In the genomic region with DNA sequence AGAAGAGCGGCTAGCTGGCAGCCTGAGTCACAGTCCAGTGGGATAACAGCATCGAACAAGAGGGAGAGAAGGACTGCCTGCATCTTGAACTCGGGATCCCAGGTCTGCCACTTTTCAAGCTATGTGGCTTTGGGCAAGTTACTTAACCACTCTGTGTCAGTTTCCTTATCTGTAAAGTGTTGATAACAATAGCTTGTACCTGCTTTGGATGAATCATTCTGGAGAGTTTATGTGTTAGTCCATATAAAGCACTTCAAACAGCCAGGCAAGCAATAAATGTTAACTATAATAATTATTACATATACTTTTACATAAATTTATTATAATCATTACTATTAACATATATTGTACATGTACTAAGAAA, we compare ENCODE assay signal across 34 cellular contexts. TPM values are rescaled to one million over a fixed set of nuclear protein-coding genes. Genes with fewer than 3 reads are reported as not detected.
DNase-seq lines count a peak whose midpoint lies in the region; ATAC-seq, FAIRE-seq and TF ChIP-seq lines count a peak whose summit lies in the region.
"Had no signal": no experiment of that assay in that cellular context is flagged by ENCODE, and none has a peak within 500 bp of the region (broad histone marks: within the 10 kb centered on the region; RNA-seq: fewer than 3 reads in every experiment).

No MANE protein-coding gene starts in this region.

- CTCF ChIA-PET in HepG2 (lab: Yijun Ruan, JAX; ENCODE audit: low intra/inter-chr PET ratio, low total read pairs), result no interaction called here

- no peak for DNase-seq in right lobe of liver
- DNase-seq in HepG2 (ENCODE audit: low spot score), result no peak
- no peak for DNase-seq in neuronal stem cell (ENCODE audit: low spot score)
- no peak for DNase-seq in transverse colon
- DNase-seq in activated naive CD4-positive, alpha-beta T cell treated with anti-CD3 and anti-CD28 coated beads, Interleukin-2, amount 50 U/mL, for 72 hours (ENCODE audit: low spot score in 2 of 2), result no peak
- no peak for DNase-seq in vagina (ENCODE audit: extremely low spot score in 2 of 2)
- DNase-seq: activated CD4-positive, alpha-beta memory T cell treated with anti-CD3 and anti-CD28 coated beads for 36 hours; activated naive CD4-positive, alpha-beta T cell treated with anti-CD3 and anti-CD28 coated beads for 36 hours; BE2C; CD8-positive, alpha-beta memory T cell; DMS 273 treated with DMSO at 0.1 percent for 48 hours; foreskin melanocyte; kidney glomerular epithelial cell; mucosa of descending colon; NCI-H1092 treated with DMSO at 0.1 percent for 48 hours; NCI-H187; NCI-H2171 treated with DMSO at 0.1 percent for 48 hours; NCI-H524 treated with DMSO at 0.1 percent for 48 hours; ovary; retina; stimulated activated CD4-positive, alpha-beta T cell treated with anti-CD3 and anti-CD28 coated beads, Interleukin-2, amount 100 ng/mL, for 48 hours; stomach; T-helper 17 cell had no signal

- TF ChIP-seq RAD21 in HepG2 (CRISPR knock-in tag; IDR thresholded peaks at IDR 0.05), result no peak

- intact Hi-C loops in right lobe of liver (cut with DNase I), result no loop called here
- intact Hi-C loops in HepG2 (cut with micrococcal nuclease; ENCODE audit: unreplicated experiment), result loop anchor here (5.0 kb wide), 1 partner anchor 54 kb away; no protein-coding TSS in a partner anchor
- intact Hi-C loops in dendritic cell treated with granulocyte-macrophage colony-stimulating factor and Interleukin-4, amounts not matched to agents 40 ng/mL and 50 ng/mL, for 4 days (cut with micrococcal nuclease), result no loop called here
- intact Hi-C loops in transverse colon (cut with DNase I; ENCODE audit: low total_unique reads), result no loop called here
- intact Hi-C loops in vagina (cut with DNase I), result no loop called here

- no peak overlapping the region for H2BK12ac ChIP-seq in neuronal stem cell (ENCODE audit: low read length)

- no peak overlapping the region for H3K23ac ChIP-seq in neuronal stem cell (ENCODE audit: low read depth, low read length, poor library complexity)

- BruUV-seq in HepG2 (replicated peaks; lab: Mats Ljungman, UMichigan), result no TSS peak

- H3K36me3 Mint-ChIP-seq in dendritic cell treated with granulocyte-macrophage colony-stimulating factor and Interleukin-4, amounts not matched to agents 40 ng/mL and 50 ng/mL, for 4 days (ENCODE audit: low read depth), result peaks cover 66% of the 10 kb centered on the region
- H3K36me3 Mint-ChIP-seq in activated naive CD4-positive, alpha-beta T cell treated with anti-CD3 and anti-CD28 coated beads, Interleukin-2, amount 50 U/mL, for 72 hours, result peaks cover 0 to 4% of the 10 kb centered on the region in 2 donors
- H3K36me3 Mint-ChIP-seq: activated CD4-positive, alpha-beta memory T cell treated with anti-CD3 and anti-CD28 coated beads for 36 hours; CD8-positive, alpha-beta memory T cell; natural killer cell treated with Interleukin-12 subunit alpha and Interleukin-12 subunit beta and Interleukin-15 and Interleukin-18, amount 100 ng/mL, for 72 hours had no signal

- no peaks in the 10 kb centered on the region for H3K79me2 ChIP-seq in HepG2 (ENCODE audit: insufficient read depth, low read length)
- H3K79me2 ChIP-seq: hepatocyte had no signal

- H3K4me1 Mint-ChIP-seq in dendritic cell treated with granulocyte-macrophage colony-stimulating factor and Interleukin-4, amounts not matched to agents 40 ng/mL and 50 ng/mL, for 4 days (ENCODE audit: low read depth), result peaks cover 71% of the 10 kb centered on the region

- H3K4ac ChIP-seq in neuronal stem cell (ENCODE audit: low read length), result no peak overlapping the region

- H3K9ac ChIP-seq in HepG2 (ENCODE audit: insufficient read depth, low read depth, low read length) (no peak overlapping the region), neuronal stem cell (ENCODE audit: low read depth, low read length, poor library complexity) (no peak overlapping the region)

- H3K18ac ChIP-seq in neuronal stem cell (ENCODE audit: low read length), result no peak overlapping the region

- H3K79me1 ChIP-seq in neuronal stem cell (ENCODE audit: low read depth, low read length), result no peaks in the 10 kb centered on the region

- H2BK5ac ChIP-seq in neuronal stem cell (ENCODE audit: low read length), result no peak overlapping the region

- no peaks in the 10 kb centered on the region for H4K20me1 ChIP-seq in HepG2 (ENCODE audit: insufficient read depth, low read length)

- TF ChIP-seq POLR2A in right lobe of liver (IDR thresholded peaks at IDR 0.05) (no peak), HepG2 (IDR thresholded peaks at IDR 0.05; ENCODE audit: insufficient read depth in 1 of 2, low read depth in 2 of 2, low read length in 2 of 2) (no peak), transverse colon (IDR thresholded peaks at IDR 0.05) (no peak), vagina (IDR thresholded peaks at IDR 0.05) (no peak)

- peak overlapping the region; percentile 4 for H3K27ac Mint-ChIP-seq in dendritic cell treated with granulocyte-macrophage colony-stimulating factor and Interleukin-4, amounts not matched to agents 40 ng/mL and 50 ng/mL, for 4 days
- no peak overlapping the region for H3K27ac Mint-ChIP-seq in activated naive CD4-positive, alpha-beta T cell treated with anti-CD3 and anti-CD28 coated beads, Interleukin-2, amount 50 U/mL, for 72 hours
- H3K27ac Mint-ChIP-seq: activated CD4-positive, alpha-beta memory T cell treated with anti-CD3 and anti-CD28 coated beads for 36 hours; activated naive CD4-positive, alpha-beta T cell treated with anti-CD3 and anti-CD28 coated beads for 36 hours; T-helper 17 cell had no signal

- H3K4me2 ChIP-seq in HepG2 (ENCODE audit: low read depth, low read length) (no peak overlapping the region), neuronal stem cell (ENCODE audit: insufficient read depth, low read length, poor library complexity, severe bottlenecking) (no peak overlapping the region)
- H3K4me2 ChIP-seq: hepatocyte had no signal

- no peak overlapping the region for H2AK5ac ChIP-seq in neuronal stem cell (ENCODE audit: low read depth, low read length)

- H3K9me3 ChIP-seq in right lobe of liver, result no peaks in the 10 kb centered on the region
- no peaks in the 10 kb centered on the region for H3K9me3 ChIP-seq in HepG2 (ENCODE audit: low read length)
- no peaks in the 10 kb centered on the region for H3K9me3 ChIP-seq in neuronal stem cell (replicated peaks in 1 of 2; ENCODE audit: control insufficient read depth in 2 of 2, insufficient read depth in 1 of 2, low read depth in 1 of 2, low read length in 2 of 2)
- H3K9me3 ChIP-seq in transverse colon, result no peaks in the 10 kb centered on the region
- H3K9me3 ChIP-seq in vagina, result no peaks in the 10 kb centered on the region
- H3K9me3 ChIP-seq: adrenal gland, BE2C, mucosa of descending colon, ovary, stomach had no signal

- H3K4me3 ChIP-seq in right lobe of liver, result no peak overlapping the region
- no peak overlapping the region for H3K4me3 ChIP-seq in HepG2 (replicated peaks in 1 of 3; ENCODE audit: insufficient read depth in 1 of 3, low read depth in 2 of 3, low read length in 3 of 3)
- H3K4me3 ChIP-seq in neuronal stem cell (ENCODE audit: low read length in 2 of 2), result no peak overlapping the region
- H3K4me3 ChIP-seq in transverse colon, result no peak overlapping the region
- no peak overlapping the region for H3K4me3 ChIP-seq in vagina
- H3K4me3 ChIP-seq: adrenal gland, breast epithelium, coronary artery, hepatocyte, lung, mucosa of descending colon, ovary, stomach, tibial nerve had no signal

- H3K4me3 Mint-ChIP-seq in dendritic cell treated with granulocyte-macrophage colony-stimulating factor and Interleukin-4, amounts not matched to agents 40 ng/mL and 50 ng/mL, for 4 days, result no peak overlapping the region
- H3K4me3 Mint-ChIP-seq: activated CD4-positive, alpha-beta memory T cell treated with anti-CD3 and anti-CD28 coated beads for 36 hours; activated naive CD4-positive, alpha-beta T cell treated with anti-CD3 and anti-CD28 coated beads for 36 hours; CD8-positive, alpha-beta memory T cell; natural killer cell treated with Interleukin-12 subunit alpha and Interleukin-12 subunit beta and Interleukin-15 and Interleukin-18, amount 100 ng/mL, for 72 hours; T-helper 17 cell had no signal

- POLR2A ChIA-PET in HepG2 (lab: Yijun Ruan, JAX), result no interaction called here

- H3K36me3 ChIP-seq in right lobe of liver (no peaks in the 10 kb centered on the region), HepG2 (replicated peaks in 1 of 2; ENCODE audit: control insufficient read depth in 1 of 2, insufficient read depth in 2 of 2, low read length in 2 of 2) (no peaks in the 10 kb centered on the region), neuronal stem cell (replicated peaks in 1 of 2; ENCODE audit: control insufficient read depth in 2 of 2, insufficient read depth in 2 of 2, low read length in 2 of 2) (no peaks in the 10 kb centered on the region), transverse colon (no peaks in the 10 kb centered on the region), vagina (no peaks in the 10 kb centered on the region)
- H3K36me3 ChIP-seq: adrenal gland, BE2C, breast epithelium, ovary, stomach, tibial nerve had no signal

- no peaks in the 10 kb centered on the region for H3K27me3 ChIP-seq in right lobe of liver
- peaks cover 0 to 2% of the 10 kb centered on the region in 2 experiments; a peak in 2 of 5 replicates for H3K27me3 ChIP-seq in HepG2 (ENCODE audit: control insufficient read depth in 1 of 2, insufficient read depth in 2 of 2, low read length in 2 of 2)
- peaks cover 0 to 41% (median 16%) of the 10 kb centered on the region in 3 experiments for H3K27me3 ChIP-seq in neuronal stem cell (ENCODE audit: control insufficient read depth in 3 of 3, insufficient read depth in 3 of 3, low read depth in 1 of 3, low read length in 3 of 3)
- peaks cover 29% of the 10 kb centered on the region for H3K27me3 ChIP-seq in transverse colon
- no peaks in the 10 kb centered on the region for H3K27me3 ChIP-seq in vagina
- H3K27me3 ChIP-seq: BE2C, ovary had no signal

- H4K8ac ChIP-seq in neuronal stem cell (ENCODE audit: low read depth, low read length), result no peak overlapping the region

- H3K27me3 Mint-ChIP-seq in dendritic cell treated with granulocyte-macrophage colony-stimulating factor and Interleukin-4, amounts not matched to agents 40 ng/mL and 50 ng/mL, for 4 days, result peaks cover 13% of the 10 kb centered on the region

- WGBS in right lobe of liver (ENCODE audit: insufficient coverage, low coverage, low lambda C conversion rate, missing lambda C conversion rate), result 60% methylated on average over 1 of the region's 3 CpGs
- WGBS in HepG2 (ENCODE audit: low lambda C conversion rate), result 67% methylated on average over 3 of the region's 3 CpGs
- no CpG with 5 or more reads among the region's 3 CpGs for WGBS in neuronal stem cell (ENCODE audit: extremely low coverage in 2 of 2, insufficient read length in 2 of 2, insufficient replicate concordance in 1 of 2), 2 donors
- 74% methylated on average over 3 of the region's 3 CpGs; no CpG with 5 or more reads in 1 of the 2 donors for WGBS in transverse colon (ENCODE audit: low coverage in 1 of 2), 2 donors

- H3K27ac ChIP-seq in right lobe of liver (peak overlapping the region; percentile 48 to 75 (median 62)), HepG2 (ENCODE audit: extremely low read length, insufficient read depth, low read length) (no peak overlapping the region), neuronal stem cell (replicated peaks; ENCODE audit: low read length) (no peak overlapping the region), transverse colon (peak overlapping the region; percentile 27 to 76 (median 48)), vagina (no peak overlapping the region)
- H3K27ac ChIP-seq: adrenal gland, hepatocyte, ovary had no signal

- TF ChIP-seq EP300 in HepG2 (IDR thresholded peaks at IDR 0.05; ENCODE audit: low read depth in 2 of 2, low read length in 2 of 2), result no peak
- no peak for TF ChIP-seq EP300 in HepG2 (CRISPR knock-in tag; IDR thresholded peaks at IDR 0.05; ENCODE audit: borderline replicate concordance)
- TF ChIP-seq EP300 in transverse colon (IDR thresholded peaks at IDR 0.05; ENCODE audit: low read depth), result no peak

- ATAC-seq in right lobe of liver (no peak), HepG2 (no peak)
- no peak for ATAC-seq in activated naive CD4-positive, alpha-beta T cell treated with anti-CD3 and anti-CD28 coated beads, Interleukin-2, amount 50 U/mL, for 72 hours
- no peak for ATAC-seq in activated CD4-positive, CD25-positive, alpha-beta regulatory T cell treated with anti-CD3 and anti-CD28 coated beads, Interleukin-2, amount 50 U/mL, for 24 hours
- ATAC-seq: esophagus mucosa; mucosa of descending colon; natural killer cell treated with Interleukin-12 subunit alpha and Interleukin-12 subunit beta and Interleukin-15 and Interleukin-18, amount 100 ng/mL, for 72 hours; T-helper 17 cell had no signal

- no peak overlapping the region for H4K91ac ChIP-seq in neuronal stem cell (ENCODE audit: low read depth, low read length, poor library complexity)

- H3K4me1 ChIP-seq in right lobe of liver (peaks cover 0 to 76% (median 31%) of the 10 kb centered on the region in 4 donors), HepG2 (ENCODE audit: insufficient read depth, low read length) (peaks cover 44% of the 10 kb centered on the region), neuronal stem cell (ENCODE audit: control insufficient read depth in 2 of 2, insufficient read depth in 1 of 2, low read depth in 1 of 2, low read length in 2 of 2) (peaks cover 22 to 26% of the 10 kb centered on the region in 2 donors), transverse colon (peaks cover 8 to 46% (median 30%) of the 10 kb centered on the region in 4 donors), vagina (peaks cover 17% of the 10 kb centered on the region)
- H3K4me1 ChIP-seq: BE2C had no signal

- no peak for TF ChIP-seq CTCF in right lobe of liver (IDR thresholded peaks at IDR 0.05)
- TF ChIP-seq CTCF in HepG2 (CRISPR knock-in tag; IDR thresholded peaks at IDR 0.05), result no peak
- TF ChIP-seq CTCF in transverse colon (IDR thresholded peaks at IDR 0.05), result no peak
- TF ChIP-seq CTCF in vagina (IDR thresholded peaks at IDR 0.05), result no peak

- H2BK15ac ChIP-seq in neuronal stem cell (ENCODE audit: low read length), result no peak overlapping the region

- H3K14ac ChIP-seq in neuronal stem cell (ENCODE audit: low read length), result no peak overlapping the region

- peak overlapping the region; percentile 2 for H2BK120ac ChIP-seq in neuronal stem cell (ENCODE audit: low read depth, low read length)

- H2AFZ ChIP-seq in HepG2 (ENCODE audit: low read length), result no peak overlapping the region
- H2AFZ ChIP-seq in neuronal stem cell (ENCODE audit: low read length), result no peak overlapping the region
- H2AFZ ChIP-seq: hepatocyte had no signal

- H3K9me3 Mint-ChIP-seq in dendritic cell treated with granulocyte-macrophage colony-stimulating factor and Interleukin-4, amounts not matched to agents 40 ng/mL and 50 ng/mL, for 4 days, result no peaks in the 10 kb centered on the region
- H3K9me3 Mint-ChIP-seq in activated naive CD4-positive, alpha-beta T cell treated with anti-CD3 and anti-CD28 coated beads, Interleukin-2, amount 50 U/mL, for 72 hours, result no peaks in the 10 kb centered on the region
- H3K9me3 Mint-ChIP-seq: activated CD4-positive, alpha-beta memory T cell treated with anti-CD3 and anti-CD28 coated beads for 36 hours; activated naive CD4-positive, alpha-beta T cell treated with anti-CD3 and anti-CD28 coated beads for 36 hours; natural killer cell treated with Interleukin-12 subunit alpha and Interleukin-12 subunit beta and Interleukin-15 and Interleukin-18, amount 100 ng/mL, for 72 hours had no signal

- in situ Hi-C loops in HepG2 (cut with HindIII; ENCODE audit: extremely low pct_ligation_motif_present, low pct_unique_long_range_greater_than_20kb) (no loop called here), transverse colon (cut with MboI; ENCODE audit: low pct_ligation_motif_present in 1 of 4, low pct_unique_long_range_greater_than_20kb in 1 of 4, low sequenced_read_pairs in 3 of 4) (no loop called here)

- FAIRE-seq in HepG2 (lab: Jason Lieb, UNC), result no peak
- FAIRE-seq: TTC549 had no signal

RNA-seq across cellular contexts. Expression of a gene that starts 4.6 kb away (rescaled TPM):
- 10 to 100 TPM; 21.8 to 55.0 (median 32.9) TPM for total RNA-seq in right lobe of liver
- total RNA-seq in HepG2 (2016; rRNA removed; fragmentation: Illumina TruSeq; extraction: Trizol), result 0.15 and 0.17 TPM in 2 replicates
- total RNA-seq in HepG2 (2016; cell fraction: cytosol; rRNA removed; fragmentation: Illumina TruSeq; extraction: Trizol; ENCODE audit: low read depth), result 0.09 TPM in 1 of 2 replicates, not detected in the other
- 0.21 and 0.22 TPM in 2 replicates for total RNA-seq in HepG2 (2016; cell fraction: insoluble cytoplasmic fraction; rRNA removed; fragmentation: Illumina TruSeq; extraction: Trizol)
- 0.24 and 0.46 TPM in 2 replicates for total RNA-seq in HepG2 (2016; cell fraction: membrane; rRNA removed; fragmentation: Illumina TruSeq; extraction: Trizol)
- total RNA-seq in HepG2 (2016; cell fraction: nucleus; rRNA removed; fragmentation: Illumina TruSeq; extraction: Trizol), result 0.09 and 0.78 TPM in 2 replicates
- polyA plus RNA-seq in HepG2 (2011; rRNA removed), result 2.4 and 4.5 TPM in 2 replicates
- 1.8 and 2.1 TPM in 2 replicates for polyA plus RNA-seq in HepG2 (2011; cell fraction: cytosol; rRNA removed)
- polyA plus RNA-seq in HepG2 (2011; cell fraction: nucleus; rRNA removed), result 4.5 and 8.3 TPM in 2 replicates
- polyA plus RNA-seq in HepG2 (2012), result 6.7 and 10.7 TPM in 2 replicates
- 0.02 and 0.16 TPM in 2 replicates for polyA plus RNA-seq in HepG2 (2016; cell fraction: cytosol; fragmentation: Illumina TruSeq; extraction: Trizol; ENCODE audit: low read depth)
- 0.29 and 0.50 TPM in 2 replicates for polyA plus RNA-seq in HepG2 (2016; cell fraction: insoluble cytoplasmic fraction; fragmentation: Illumina TruSeq; extraction: Trizol; ENCODE audit: low read depth)
- polyA plus RNA-seq in HepG2 (2016; cell fraction: membrane; fragmentation: Illumina TruSeq; extraction: Trizol; ENCODE audit: low read depth), result 0.08 and 0.21 TPM in 2 replicates
- 0.85 and 1.3 TPM in 2 replicates for polyA plus RNA-seq in HepG2 (2016; cell fraction: nucleus; fragmentation: Illumina TruSeq; extraction: Trizol; ENCODE audit: insufficient read depth, low read depth)
- 1.7 and 9.6 TPM in 2 replicates for polyA minus RNA-seq in HepG2 (2011; rRNA and poly(A)+ RNA removed; ENCODE audit: low replicate concordance)
- 2.0 and 5.3 TPM in 2 replicates for polyA minus RNA-seq in HepG2 (2011; cell fraction: cytosol; rRNA and poly(A)+ RNA removed)
- polyA minus RNA-seq in HepG2 (2011; cell fraction: nucleus; rRNA and poly(A)+ RNA removed), result 5.9 and 8.8 TPM in 2 replicates
- polyA plus RNA-seq in neuronal stem cell (2013, experiment 1 of 2), result 0.43 TPM
- 0.35 TPM for polyA plus RNA-seq in neuronal stem cell (2013, experiment 2 of 2)
- total RNA-seq in transverse colon, result 10 to 100 TPM in 2 of 4 donors, 1 to 10 TPM in 2; 3.7 to 18.7 (median 10.6) TPM
- under 1 TPM; 0.23 to 0.30 TPM for total RNA-seq in activated naive CD4-positive, alpha-beta T cell treated with anti-CD3 and anti-CD28 coated beads, Interleukin-2, amount 50 U/mL, for 72 hours
- total RNA-seq in vagina, result 10.1 TPM
- total RNA-seq: activated CD4-positive, alpha-beta memory T cell treated with anti-CD3 and anti-CD28 coated beads for 36 hours had no signal

Comparison
In these comparisons a context has a peak if more than half of its experiments do, and no peak if none do; other contexts are left out.
1. H3K27ac ChIP-seq: peak in right lobe of liver (3 of 3) and transverse colon (4 of 4); none in HepG2 (single experiment), neuronal stem cell (single experiment) and vagina (single experiment).